9 cellular contexts compared by ENCODE assay signal in the genomic region with DNA sequence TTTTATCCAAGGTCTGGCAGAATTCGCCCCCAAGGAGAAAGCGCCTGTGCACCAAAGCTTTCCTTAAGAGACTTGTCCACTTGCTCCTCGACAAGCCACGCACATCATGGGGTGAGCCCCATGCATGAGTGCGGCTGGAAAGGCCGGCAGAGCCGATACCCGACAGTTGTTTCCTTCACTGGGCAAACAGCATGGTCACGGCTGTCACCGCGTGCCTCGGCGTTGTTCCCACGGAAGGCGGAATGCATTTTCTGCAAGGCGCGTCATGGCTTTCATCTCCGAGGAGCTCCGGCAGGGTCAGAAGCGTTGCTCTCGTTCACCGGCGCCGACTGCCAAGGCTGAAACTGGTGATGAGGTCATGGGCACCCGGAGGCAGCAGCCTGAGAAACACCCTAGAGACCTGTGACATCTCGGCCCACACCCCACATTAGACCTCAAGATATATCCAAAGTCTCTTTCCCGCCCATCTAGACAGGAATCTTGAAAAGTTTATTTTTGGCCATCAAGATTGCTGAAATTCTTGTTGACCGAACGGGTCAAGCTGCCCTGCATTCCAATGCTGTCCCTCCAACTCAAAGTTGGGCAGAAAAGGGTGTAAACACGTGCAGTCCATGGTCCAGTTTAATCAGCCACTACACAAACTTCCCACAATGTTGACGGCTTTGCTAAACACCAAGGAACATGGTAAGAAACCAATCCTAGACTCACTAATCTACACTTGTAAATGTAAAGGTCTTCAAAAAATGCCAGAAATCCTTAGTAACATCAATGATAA. TPM values are rescaled to one million over a fixed set of nuclear protein-coding genes. Genes with fewer than 3 reads are reported as not detected.
DNase-seq lines count a peak whose midpoint lies in the region; ATAC-seq and TF ChIP-seq lines count a peak whose summit lies in the region.
"Had no signal": no experiment of that assay in that cellular context is flagged by ENCODE, and none has a peak within 500 bp of the region (broad histone marks: within the 10 kb centered on the region; RNA-seq: fewer than 3 reads in every experiment).

No MANE protein-coding gene starts in this region.

- no peaks in the 10 kb centered on the region for H3K9me3 ChIP-seq in iPS-15b (ENCODE audit: control insufficient read depth, insufficient read depth, low read length)
- H3K9me3 ChIP-seq in Karpas-422 (ENCODE audit: low read length): peaks cover 5% of the 10 kb centered on the region

- no peak overlapping the region for H2AFZ ChIP-seq in Karpas-422 (ENCODE audit: low read length)

- H4K20me1 ChIP-seq in Karpas-422 (ENCODE audit: insufficient read depth, low read depth, low read length): no peaks in the 10 kb centered on the region

- peak overlapping the region; percentile 3 for H3K9ac ChIP-seq in iPS-15b (ENCODE audit: low read depth, low read length)
- H3K9ac ChIP-seq in Karpas-422 (ENCODE audit: low read length): no peak overlapping the region

- ATAC-seq in HG02610 (IDR thresholded peaks at IDR 0.05; ENCODE audit: unreplicated experiment) (no peak), GM19455 (IDR thresholded peaks at IDR 0.05; ENCODE audit: unreplicated experiment) (no peak)

- H3K4me1 ChIP-seq in iPS-15b (ENCODE audit: control insufficient read depth, insufficient read depth, low read length) (no peaks in the 10 kb centered on the region), Karpas-422 (ENCODE audit: low read length) (no peaks in the 10 kb centered on the region; the same call in 1 of the 2 replicates)

- peak overlapping the region; percentile 72 for H3K4me3 ChIP-seq in LNCaP clone FGC (ENCODE audit: low read depth, low read length)
- peak overlapping the region; percentile 48 for H3K4me3 ChIP-seq in astrocyte of the spinal cord (ENCODE audit: low read depth, low read length)
- H3K4me3 ChIP-seq in iPS-15b (ENCODE audit: low read depth, low read length): peak overlapping the region; percentile 61
- no peak overlapping the region for H3K4me3 ChIP-seq in Karpas-422 (ENCODE audit: low read length)

- no peaks in the 10 kb centered on the region for H3K79me2 ChIP-seq in Karpas-422 (ENCODE audit: low read length)

- H3K9me2 ChIP-seq in Karpas-422 (replicated peaks; ENCODE audit: insufficient read depth, low read length): no peaks in the 10 kb centered on the region

- H3K27me3 ChIP-seq in iPS-15b (ENCODE audit: control insufficient read depth, insufficient read depth, low read length) (peaks cover 7% of the 10 kb centered on the region), Karpas-422 (ENCODE audit: low read length) (no peaks in the 10 kb centered on the region)

- H3K27ac ChIP-seq in Karpas-422 (ENCODE audit: low read length): no peak overlapping the region
- H3K27ac ChIP-seq: SK-N-MC had no signal

- H3K4me2 ChIP-seq in Karpas-422 (ENCODE audit: low read depth, low read length, poor library complexity, severe bottlenecking): no peak overlapping the region

- H3K36me3 ChIP-seq in iPS-15b (ENCODE audit: control insufficient read depth, insufficient read depth, low read length): no peaks in the 10 kb centered on the region
- H3K36me3 ChIP-seq in Karpas-422 (ENCODE audit: insufficient read depth, low read length): no peaks in the 10 kb centered on the region

- DNase-seq in D341Med (ENCODE audit: low spot score): peak; percentile 52
- DNase-seq in LNCaP clone FGC (ENCODE audit: low read depth): no peak
- peak; percentile 84 for DNase-seq in astrocyte of the spinal cord (ENCODE audit: low read depth, low spot score)
- peak; percentile 75 for DNase-seq in renal cortical epithelial cell (ENCODE audit: low read depth)
- no peak for DNase-seq in Karpas-422

- in situ Hi-C loops in astrocyte of the spinal cord (cut with HindIII; ENCODE audit: low sequenced_read_pairs): no loop called here

- TF ChIP-seq CTCF in LNCaP clone FGC (IDR thresholded peaks at IDR 0.05; ENCODE audit: control insufficient read depth, extremely low read depth, insufficient read depth): no peak
- TF ChIP-seq CTCF in astrocyte of the spinal cord (IDR thresholded peaks at IDR 0.05; ENCODE audit: low read depth, low read length): no peak

RNA-seq across cellular contexts. Expression of a gene that starts 0.6 kb away (rescaled TPM):
- total RNA-seq in renal cortical epithelial cell: 95.7 and 159 TPM in 2 replicates
- not detected in 2 replicates for total RNA-seq in Karpas-422 (2014; rRNA removed; shearing (Covaris generic); ENCODE audit: low replicate concordance)

Comparison
In these comparisons a context has a peak if more than half of its experiments do, and no peak if none do; other contexts are left out.
1. DNase-seq: peak in D341Med (single experiment), astrocyte of the spinal cord (single experiment) and renal cortical epithelial cell (single experiment); none in LNCaP clone FGC (single experiment) and Karpas-422 (single experiment).
2. RNA of a gene that starts 0.6 kb away (total RNA-seq): 95.7 to 159 TPM in renal cortical epithelial cell; not detected in Karpas-422; every median in the first group is over 10 times any median in the second.